19 cellular contexts compared by ENCODE assay signal in genomic region chr22:30730351-30730750, GRCh38. TPM values are rescaled to one million over a fixed set of nuclear protein-coding genes. Genes with fewer than 3 reads are reported as not detected.
DNase-seq lines count a peak whose midpoint lies in the region; ATAC-seq, FAIRE-seq and TF ChIP-seq lines count a peak whose summit lies in the region.
"Had no signal": no experiment of that assay in that cellular context is flagged by ENCODE, and none has a peak within 500 bp of the region (broad histone marks: within the 10 kb centered on the region; RNA-seq: fewer than 3 reads in every experiment).

No MANE protein-coding gene starts in this region.

- TF ChIP-seq POLR2A in endothelial cell of umbilical vein (IDR thresholded peaks at IDR 0.05; ENCODE audit: low read depth, low read length): no peak
- no peak for TF ChIP-seq POLR2A in GM18505 (IDR thresholded peaks at IDR 0.05; ENCODE audit: borderline replicate concordance, extremely low read depth, insufficient read depth, insufficient read length)

- H3K36me3 Mint-ChIP-seq in natural killer cell treated with Interleukin-12 subunit alpha and Interleukin-12 subunit beta and Interleukin-15 and Interleukin-18, amount 100 ng/mL, for 72 hours: no peaks in the 10 kb centered on the region
- H3K36me3 Mint-ChIP-seq in natural killer cell (no peaks in the 10 kb centered on the region), GM23338 (ENCODE audit: low read depth) (no peaks in the 10 kb centered on the region)

- H3K9me2 ChIP-seq in GM23338 (ENCODE audit: insufficient read depth): no peaks in the 10 kb centered on the region

- H3K9me3 Mint-ChIP-seq in natural killer cell treated with Interleukin-12 subunit alpha and Interleukin-12 subunit beta and Interleukin-15 and Interleukin-18, amount 100 ng/mL, for 72 hours: no peaks in the 10 kb centered on the region
- H3K9me3 Mint-ChIP-seq in natural killer cell: no peaks in the 10 kb centered on the region
- no peaks in the 10 kb centered on the region for H3K9me3 Mint-ChIP-seq in GM23338
- H3K9me3 Mint-ChIP-seq: CD4-positive, CD25-positive, alpha-beta regulatory T cell had no signal

- H4K20me1 ChIP-seq in endothelial cell of umbilical vein (replicated peaks; ENCODE audit: control insufficient read depth, extremely low read depth, insufficient read depth, low read length) (no peaks in the 10 kb centered on the region), GM23338 (replicated peaks; ENCODE audit: insufficient read depth) (no peaks in the 10 kb centered on the region)
- H4K20me1 ChIP-seq: BLaER1 treated with 17β-estradiol and CSF1 and Interleukin-3, amounts not matched to agents 10 nM and 100 nM had no signal

- H3K27ac Mint-ChIP-seq in natural killer cell treated with Interleukin-12 subunit alpha and Interleukin-12 subunit beta and Interleukin-15 and Interleukin-18, amount 100 ng/mL, for 72 hours: no peak overlapping the region
- H3K27ac Mint-ChIP-seq in natural killer cell: no peak overlapping the region
- no peak overlapping the region for H3K27ac Mint-ChIP-seq in GM23338
- H3K27ac Mint-ChIP-seq: CD4-positive, CD25-positive, alpha-beta regulatory T cell had no signal

- peak; percentile 13 for DNase-seq in natural killer cell treated with Interleukin-12 subunit alpha and Interleukin-12 subunit beta and Interleukin-15 and Interleukin-18, amount 100 ng/mL, for 72 hours (ENCODE audit: low spot score)
- DNase-seq in natural killer cell (no peak), RKO (ENCODE audit: low spot score) (peak; percentile 28), endothelial cell of umbilical vein (ENCODE audit: low read depth, low spot score) (no peak), HUDEP-2 (lab: John Stamatoyannopoulos, UW; ENCODE audit: unreplicated experiment in 76 of 76) (no peak), GM23338 (ENCODE audit: low spot score) (no peak)
- no peak for DNase-seq in activated naive CD4-positive, alpha-beta T cell treated with Interleukin-2 at 50 U/mL for 16 hours
- DNase-seq: 8988T; ACHN; Calu3; CD4-positive, CD25-positive, alpha-beta regulatory T cell; DMS79; EL; GDM1; HCEC 1CT had no signal

- H3K27me3 Mint-ChIP-seq in natural killer cell treated with Interleukin-12 subunit alpha and Interleukin-12 subunit beta and Interleukin-15 and Interleukin-18, amount 100 ng/mL, for 72 hours: peaks cover 0 to 12% of the 10 kb centered on the region in 2 donors
- H3K27me3 Mint-ChIP-seq in natural killer cell (ENCODE audit: low read depth in 2 of 2) (peaks cover 0 to 6% of the 10 kb centered on the region in 2 donors), GM23338 (ENCODE audit: insufficient read depth, low read depth, poor library complexity) (peaks cover 3% of the 10 kb centered on the region)
- H3K27me3 Mint-ChIP-seq: CD4-positive, CD25-positive, alpha-beta regulatory T cell had no signal

- dilution Hi-C loops in endothelial cell of umbilical vein (cut with MboI; ENCODE audit: extremely low pct_ligation_motif_present, low sequenced_read_pairs): no loop called here

- H3K36me3 ChIP-seq in endothelial cell of umbilical vein (ENCODE audit: control insufficient read depth in 2 of 2, extremely low read depth in 1 of 2, insufficient read depth in 2 of 2, low read length in 2 of 2) (no peaks in the 10 kb centered on the region), GM23338 (ENCODE audit: insufficient read depth) (no peaks in the 10 kb centered on the region)
- H3K36me3 ChIP-seq: BLaER1 treated with 17β-estradiol and CSF1 and Interleukin-3, amounts not matched to agents 10 nM and 100 nM had no signal

- intact Hi-C loops in natural killer cell (cut with micrococcal nuclease) (no loop called here), endothelial cell of umbilical vein (cut with micrococcal nuclease) (no loop called here)

- no peaks in the 10 kb centered on the region for H3K9me1 ChIP-seq in endothelial cell of umbilical vein (replicated peaks; ENCODE audit: control insufficient read depth, extremely low read depth, insufficient read depth, low read length)

- peaks cover 28% of the 10 kb centered on the region for H3K4me1 ChIP-seq in endothelial cell of umbilical vein (ENCODE audit: control insufficient read depth, extremely low read depth, insufficient read depth, low read length)
- H3K4me1 ChIP-seq in GM23338 (ENCODE audit: insufficient read depth): no peaks in the 10 kb centered on the region

- no peaks in the 10 kb centered on the region for H3F3A ChIP-seq in GM23338 (replicated peaks; ENCODE audit: low read depth)

- POLR2A ChIA-PET in endothelial cell of umbilical vein (lab: Charles Lee): interaction anchor here (1.0 kb wide), 1 partner anchor 24 kb away, joined by 4 read pairs; no protein-coding TSS in a partner anchor

- H3K4me3 ChIP-seq in endothelial cell of umbilical vein (replicated peaks in 1 of 3; ENCODE audit: insufficient read depth in 1 of 3, low read depth in 1 of 3, low read length in 3 of 3): no peak overlapping the region
- H3K4me3 ChIP-seq in GM23338: no peak overlapping the region
- H3K4me3 ChIP-seq: BLaER1 treated with 17β-estradiol and CSF1 and Interleukin-3, amounts not matched to agents 10 nM and 100 nM had no signal

- CTCF ChIA-PET in endothelial cell of umbilical vein (lab: Charles Lee): interaction anchor here (1.0 to 2.0 kb wide), 7 partner anchors 9 to 96 kb away, joined by 3 to 9 read pairs (median 4); partner anchors contain the start of gene SLC35E4

- peak; percentile 68 for FAIRE-seq in endothelial cell of umbilical vein (lab: Jason Lieb, UNC)
- FAIRE-seq: GM12892, HepG2 had no signal

- no peak overlapping the region for H3K9ac ChIP-seq in endothelial cell of umbilical vein (replicated peaks; ENCODE audit: extremely low read depth, insufficient read depth, low read length)
- H3K9ac ChIP-seq: BLaER1 treated with 17β-estradiol and CSF1 and Interleukin-3, amounts not matched to agents 10 nM and 100 nM had no signal

- H2AFZ ChIP-seq in endothelial cell of umbilical vein (ENCODE audit: low read depth, low read length): no peak overlapping the region
- H2AFZ ChIP-seq in GM23338: no peak overlapping the region

- H3K4me1 Mint-ChIP-seq in natural killer cell treated with Interleukin-12 subunit alpha and Interleukin-12 subunit beta and Interleukin-15 and Interleukin-18, amount 100 ng/mL, for 72 hours (ENCODE audit: low read depth in 2 of 2): no peaks in the 10 kb centered on the region
- no peaks in the 10 kb centered on the region for H3K4me1 Mint-ChIP-seq in natural killer cell
- peaks cover 5% of the 10 kb centered on the region; the same call in 1 of the 3 replicates for H3K4me1 Mint-ChIP-seq in GM23338
- H3K4me1 Mint-ChIP-seq: CD4-positive, CD25-positive, alpha-beta regulatory T cell had no signal

- no peaks in the 10 kb centered on the region for H3K9me3 ChIP-seq in endothelial cell of umbilical vein (replicated peaks; ENCODE audit: control insufficient read depth, insufficient read depth, low read length)
- H3K9me3 ChIP-seq: BLaER1 treated with 17β-estradiol and CSF1 and Interleukin-3, amounts not matched to agents 10 nM and 100 nM had no signal

- H3K27ac ChIP-seq in endothelial cell of umbilical vein (ENCODE audit: insufficient read depth, low read depth, low read length) (no peak overlapping the region), GM23338 (ENCODE audit: low read depth) (no peak overlapping the region)

- no peak overlapping the region for H3K4me2 ChIP-seq in endothelial cell of umbilical vein (ENCODE audit: insufficient read depth, low read length)
- no peak overlapping the region for H3K4me2 ChIP-seq in GM23338

- no peak for ATAC-seq in natural killer cell treated with Interleukin-12 subunit alpha and Interleukin-12 subunit beta and Interleukin-15 and Interleukin-18, amount 100 ng/mL, for 72 hours
- no peak for ATAC-seq in natural killer cell
- ATAC-seq in GM18505 (IDR thresholded peaks at IDR 0.05; ENCODE audit: unreplicated experiment): no peak
- no peak for ATAC-seq in GM23338
- ATAC-seq: HepG2 had no signal

- H3K4me3 Mint-ChIP-seq in natural killer cell treated with Interleukin-12 subunit alpha and Interleukin-12 subunit beta and Interleukin-15 and Interleukin-18, amount 100 ng/mL, for 72 hours: no peak overlapping the region
- H3K4me3 Mint-ChIP-seq in natural killer cell (no peak overlapping the region), GM23338 (no peak overlapping the region)
- H3K4me3 Mint-ChIP-seq: CD4-positive, CD25-positive, alpha-beta regulatory T cell had no signal

- no peaks in the 10 kb centered on the region for H3K79me2 ChIP-seq in endothelial cell of umbilical vein (ENCODE audit: control insufficient read depth, insufficient read depth, low read length)
- no peaks in the 10 kb centered on the region for H3K79me2 ChIP-seq in GM23338 (replicated peaks; ENCODE audit: insufficient read depth)

- BruUV-seq in endothelial cell of umbilical vein (replicated peaks; lab: Mats Ljungman, UMichigan): no TSS peak

- TF ChIP-seq CTCF in natural killer cell (IDR thresholded peaks at IDR 0.05) (no peak), endothelial cell of umbilical vein (IDR thresholded peaks at IDR 0.05; ENCODE audit: extremely low read depth in 1 of 2, insufficient read depth in 1 of 2, low read depth in 1 of 2, low read length in 2 of 2) (no peak), GM23338 (conservative IDR thresholded peaks at IDR 0.05; ENCODE audit: low read depth in 2 of 2) (no peak)

- no peaks in the 10 kb centered on the region for H3K27me3 ChIP-seq in endothelial cell of umbilical vein (ENCODE audit: control insufficient read depth in 2 of 2, insufficient read depth in 2 of 2, low read length in 2 of 2)
- no peaks in the 10 kb centered on the region for H3K27me3 ChIP-seq in GM23338 (ENCODE audit: insufficient read depth)
- H3K27me3 ChIP-seq: BLaER1 treated with 17β-estradiol and CSF1 and Interleukin-3, amounts not matched to agents 10 nM and 100 nM had no signal

TF ChIP-seq in endothelial cell of umbilical vein, 7 proteins besides CTCF, POLR2A, EP300 and RAD21 (continues in another document):
- no peak for TF ChIP-seq EZH2 (IDR thresholded peaks at IDR 0.05; ENCODE audit: borderline replicate concordance, low read depth, low read length, severe bottlenecking)

TF ChIP-seq in GM23338, 12 proteins besides CTCF, POLR2A, EP300 and RAD21 (continues in another document):
- TF ChIP-seq POLR2AphosphoS5 (IDR thresholded peaks at IDR 0.05; ENCODE audit: low read depth): no peak

RNA-seq across cellular contexts. Expression of gene OSBP2, which starts 35.7 kb away (rescaled TPM):
- 1 to 10 TPM in 1 of 2 donors, under 1 TPM in 1; 0.14 to 1.7 TPM for total RNA-seq in natural killer cell treated with Interleukin-12 subunit alpha and Interleukin-12 subunit beta and Interleukin-15 and Interleukin-18, amount 100 ng/mL, for 72 hours
- total RNA-seq in natural killer cell: 1 to 10 TPM in 1 of 3 donors, under 1 TPM in 2; 0.65 to 1.2 (median 0.79) TPM
- total RNA-seq in endothelial cell of umbilical vein: 6.5 and 7.5 TPM in 2 replicates
- polyA plus RNA-seq in endothelial cell of umbilical vein: 4.1 and 4.3 TPM in 2 replicates
- 2.9 and 3.6 TPM in 2 replicates for polyA plus RNA-seq in endothelial cell of umbilical vein (2011; cell fraction: cytosol; rRNA removed)
- polyA plus RNA-seq in endothelial cell of umbilical vein (2011; cell fraction: nucleus; rRNA removed): 4.3 and 5.9 TPM in 2 replicates
- polyA plus RNA-seq in endothelial cell of umbilical vein (2012): 2.8 and 3.4 TPM in 2 replicates
- 7.8 and 8.4 TPM in 2 replicates for polyA minus RNA-seq in endothelial cell of umbilical vein
- 56.5 TPM for polyA minus RNA-seq in endothelial cell of umbilical vein (2011; cell fraction: cytosol; rRNA and poly(A)+ RNA removed)
- 5.9 and 9.7 TPM in 2 replicates for polyA minus RNA-seq in endothelial cell of umbilical vein (2011; cell fraction: nucleus; rRNA and poly(A)+ RNA removed)
- total RNA-seq in GM23338 (2014; rRNA removed; shearing (Covaris generic)): 2.9 and 7.1 TPM in 2 replicates
- 1.7 and 2.1 TPM in 2 replicates for polyA plus RNA-seq in GM23338 (2016; fragmentation: Nextera tagmentation; extraction: Ambion mirVana)

Comparison
In these comparisons a context has a peak if more than half of its experiments do, and no peak if none do; other contexts are left out.
1. DNase-seq: peak in natural killer cell treated with Interleukin-12 subunit alpha and Interleukin-12 subunit beta and Interleukin-15 and Interleukin-18, amount 100 ng/mL, for 72 hours (single experiment) and RKO (single experiment); none in natural killer cell (single experiment), endothelial cell of umbilical vein (single experiment), activated naive CD4-positive, alpha-beta T cell treated with Interleukin-2 at 50 U/mL for 16 hours (single experiment), HUDEP-2 (0 of 76) and GM23338 (single experiment).